In genomic region chr11:64206457-64207246, GRCh38 we compare ENCODE assay signal across 8 cellular contexts. TPM values are rescaled to one million over a fixed set of nuclear protein-coding genes. Genes with fewer than 3 reads are reported as not detected.
A peak's percentile ranks its signal among the peaks of the same experiment; 100 is the strongest.
DNase-seq lines count a peak whose midpoint lies in the region; ATAC-seq, FAIRE-seq and TF ChIP-seq lines count a peak whose summit lies in the region.

TSS of gene FERMT3 (plus strand) at chr11:64206721. CDS start at chr11:64207365, 644 bp downstream.

- no peak within 1 kb of the TSS for H3K23ac ChIP-seq in H1 (ENCODE audit: insufficient read length)

- H3K18ac ChIP-seq in H1 (ENCODE audit: extremely low read depth, low read length), result no peak within 1 kb of the TSS

- no peak for TF ChIP-seq EP300 in H1 (IDR thresholded peaks at IDR 0.05; ENCODE audit: borderline replicate concordance in 1 of 2, low read depth in 2 of 2, low read length in 2 of 2)
- no peak for TF ChIP-seq EP300 in ovary (IDR thresholded peaks at IDR 0.05)

- no peaks in the 10 kb centered on the region for H3K23me2 ChIP-seq in H1 (ENCODE audit: low read depth, low read length)

- H4K5ac ChIP-seq in H1 (ENCODE audit: insufficient read length, low read depth, low read length), result no peak within 1 kb of the TSS

- intact Hi-C loops in ovary (cut with DNase I) (loop anchor here in 2 of 4 donors (10.0 kb wide), 1 partner anchor 58 kb away; no protein-coding TSS in a partner anchor), aorta (cut with DNase I) (no loop called here)

- H3K14ac ChIP-seq in H1 (ENCODE audit: insufficient read length), result no peak within 1 kb of the TSS

- H4K8ac ChIP-seq in H1 (ENCODE audit: extremely low read depth, insufficient read depth, low read length), result peak within 1 kb of the TSS; percentile 76

- H3K56ac ChIP-seq in H1 (replicated peaks; ENCODE audit: insufficient read length, low read depth, low read length), result no peak within 1 kb of the TSS

- CTCF ChIA-PET in activated CD4-positive, alpha-beta T cell treated with anti-CD3 and anti-CD28 coated beads, Interleukin-2, amount 10 ng/mL, durations not matched to agents 7 days and 5 days (lab: Charles Lee), result interaction anchor here (0.5 to 10.1 kb wide), 19 partner anchors 9 to 1651 kb away, joined by 3 to 141 read pairs (median 5); partner anchors contain the start of genes DNAJC4, ESRRA, MACROD1 and NUDT22
- CTCF ChIA-PET in H1 (lab: Charles Lee; ENCODE audit: partially characterized antibody), result interaction anchor here (0.7 to 7.4 kb wide), 24 partner anchors 9 to 272 kb away, joined by 3 to 68 read pairs (median 5); partner anchors contain the start of genes CCDC88B, DNAJC4, NUDT22 and PLCB3

- peak within 1 kb of the TSS; percentile 16 for H2BK5ac ChIP-seq in H1 (ENCODE audit: low read depth, low read length)

- peak; percentile 27 for ATAC-seq in aorta (ENCODE audit: low FRiP score)
- no peak for ATAC-seq in HG02938 (IDR thresholded peaks at IDR 0.05; ENCODE audit: unreplicated experiment)

- H2AFZ ChIP-seq in H1 (ENCODE audit: low read length), result no peak within 1 kb of the TSS

- TF ChIP-seq CTCF in H1 (IDR thresholded peaks at IDR 0.05; ENCODE audit: control extremely low read depth in 1 of 3, insufficient read depth in 1 of 3, low read depth in 1 of 3, low read length in 3 of 3) (no peak), ovary (IDR thresholded peaks at IDR 0.05) (no peak)

- H3K27me3 ChIP-seq in HUES6 (ENCODE audit: control insufficient read depth, insufficient read depth, low read length), result no peaks in the 10 kb centered on the region
- no peaks in the 10 kb centered on the region; a peak in 1 of 7 replicates for H3K27me3 ChIP-seq in H1 (replicated peaks in 1 of 4; ENCODE audit: control insufficient read depth in 3 of 4, extremely low read depth in 1 of 4, insufficient read depth in 3 of 4, low read length in 3 of 4)
- no peaks in the 10 kb centered on the region for H3K27me3 ChIP-seq in ovary
- H3K27me3 ChIP-seq in aorta (ENCODE audit: control insufficient read depth in 1 of 2, insufficient read depth in 2 of 2, low read length in 1 of 2), result no peaks in the 10 kb centered on the region

- H3K4me1 ChIP-seq in HUES6 (ENCODE audit: control insufficient read depth, insufficient read depth, low read length), result peaks cover 8% of the 10 kb centered on the region; the same call in 1 of the 2 replicates
- H3K4me1 ChIP-seq in H1 (replicated peaks in 1 of 4; ENCODE audit: control insufficient read depth in 3 of 4, insufficient read depth in 4 of 4, low read length in 3 of 4), result peaks cover 0 to 5% (median 0%) of the 10 kb centered on the region in 4 experiments; a peak in 3 of 7 replicates
- peaks cover 10% of the 10 kb centered on the region for H3K4me1 ChIP-seq in ovary (ENCODE audit: insufficient read depth)
- no peaks in the 10 kb centered on the region for H3K4me1 ChIP-seq in aorta (ENCODE audit: control insufficient read depth in 1 of 2, insufficient read depth in 2 of 2, low read length in 2 of 2)

- POLR2A ChIA-PET in activated CD4-positive, alpha-beta T cell treated with anti-CD3 and anti-CD28 coated beads, Interleukin-2, amount 10 ng/mL, durations not matched to agents 7 days and 5 days (lab: Charles Lee), result interaction anchor here (0.9 to 1.2 kb wide), 3 partner anchors 18 to 111 kb away, joined by 3 to 8 read pairs (median 7); partner anchors contain the start of genes PRDX5 and TRMT112
- POLR2A ChIA-PET in H1 (lab: Charles Lee; ENCODE audit: partially characterized antibody), result interaction anchor here (0.6 to 18.4 kb wide), 20 partner anchors 10 to 443 kb away, joined by 3 to 253 read pairs (median 4); partner anchors contain the start of genes ESRRA, GPR137, NUDT22 and PLCB3

- H2BK15ac ChIP-seq in H1 (ENCODE audit: low read length), result no peak within 1 kb of the TSS

- no peak within 1 kb of the TSS for H2AK5ac ChIP-seq in H1 (ENCODE audit: low read depth, low read length)

- no peak within 1 kb of the TSS for H2BK120ac ChIP-seq in H1 (replicated peaks; ENCODE audit: low read depth, low read length)

- H3K79me1 ChIP-seq in H1 (ENCODE audit: low read depth, low read length), result no peaks in the 10 kb centered on the region

- no peak for FAIRE-seq in H1 (lab: Jason Lieb, UNC)

- no peaks in the 10 kb centered on the region for H3K9me3 ChIP-seq in HUES6 (ENCODE audit: control insufficient read depth, insufficient read depth, low read depth, low read length)
- no peaks in the 10 kb centered on the region for H3K9me3 ChIP-seq in H1 (ENCODE audit: insufficient read depth in 2 of 2, low read depth in 1 of 2, low read length in 1 of 2)
- no peaks in the 10 kb centered on the region for H3K9me3 ChIP-seq in ovary
- no peaks in the 10 kb centered on the region for H3K9me3 ChIP-seq in aorta (ENCODE audit: control insufficient read depth, low read length)

- no peak within 1 kb of the TSS for H4K91ac ChIP-seq in H1 (replicated peaks; ENCODE audit: insufficient read length, low read length)

- H3K4ac ChIP-seq in H1 (replicated peaks; ENCODE audit: insufficient read length, low read depth, low read length), result no peak within 1 kb of the TSS

- H2BK20ac ChIP-seq in H1 (ENCODE audit: low read length), result no peak within 1 kb of the TSS

- peaks cover 53% of the 10 kb centered on the region for H3K4me1 Mint-ChIP-seq in activated CD4-positive, alpha-beta T cell treated with anti-CD3 and anti-CD28 coated beads, Interleukin-2, amount 10 ng/mL, durations not matched to agents 7 days and 5 days

- H3K27me3 Mint-ChIP-seq in activated CD4-positive, alpha-beta T cell treated with anti-CD3 and anti-CD28 coated beads, Interleukin-2, amount 10 ng/mL, durations not matched to agents 7 days and 5 days, result no peaks in the 10 kb centered on the region

- no peak within 1 kb of the TSS; the same call in none of the 2 replicates for H3K27ac ChIP-seq in HUES6 (ENCODE audit: low read depth, low read length)
- peak within 1 kb of the TSS; percentile 29; the same call in 1 of the 2 replicates for H3K27ac ChIP-seq in H1 (ENCODE audit: low read depth, low read length)
- no peak within 1 kb of the TSS for H3K27ac ChIP-seq in ovary
- H3K27ac ChIP-seq in aorta (ENCODE audit: low read depth in 1 of 2, low read length in 2 of 2), result peak within 1 kb of the TSS in 1 of 2 donors; percentile 3

- H3K4me2 ChIP-seq in H1 (ENCODE audit: insufficient read depth in 1 of 2, low read depth in 2 of 2, low read length in 2 of 2), result no peak within 1 kb of the TSS

- peak; percentile 87 for DNase-seq in GDM1 (lab: John Stamatoyannopoulos, UW)
- peak; percentile 86 for DNase-seq in activated CD4-positive, alpha-beta T cell treated with anti-CD3 and anti-CD28 coated beads, Interleukin-2, amount 10 ng/mL, durations not matched to agents 7 days and 5 days
- no peak for DNase-seq in H1 (ENCODE audit: low read depth in 1 of 2, low spot score in 2 of 2)
- DNase-seq in ovary, result peak in 1 of 5 donors; percentile 54
- DNase-seq in aorta, result peak in 1 of 2 donors; percentile 88
- DNase-seq in NCI-H345 (lab: John Stamatoyannopoulos, UW), result no peak

- 92% methylated on average over 25 of the region's 26 CpGs; no CpG with 5 or more reads in 1 of the 2 experiments for whole genome bisulfite sequencing in H1 (ENCODE audit: extremely low coverage in 1 of 2, insufficient coverage in 1 of 2, insufficient read length in 1 of 2, insufficient replicate concordance in 2 of 2, low coverage in 1 of 2, low lambda C conversion rate in 2 of 2, missing lambda C conversion rate in 1 of 2), 2 experiments
- 79 to 91% (median 79%) methylated on average over 24 to 26 of the region's 26 CpGs for WGBS in ovary, 3 donors
- 71 to 76% methylated on average over 25 to 26 of the region's 26 CpGs for WGBS in aorta, 2 donors

- no peak for TF ChIP-seq RAD21 in H1 (IDR thresholded peaks at IDR 0.05 in 1 of 2, conservative IDR thresholded peaks at IDR 0.05 in 1 of 2; ENCODE audit: low read depth in 2 of 2, low read length in 2 of 2)

- no peaks in the 10 kb centered on the region for H3K79me2 ChIP-seq in H1 (ENCODE audit: control insufficient read depth in 1 of 2, insufficient read depth in 2 of 2, low read length in 2 of 2)

- no peak within 1 kb of the TSS for H2BK12ac ChIP-seq in H1 (ENCODE audit: low read depth, low read length)

- H3K9ac ChIP-seq in HUES6 (ENCODE audit: low read length) (peak within 1 kb of the TSS; percentile 46), H1 (replicated peaks in 1 of 4; ENCODE audit: extremely low read depth in 1 of 4, low read depth in 3 of 4, low read length in 3 of 4) (no peak within 1 kb of the TSS; a peak in 1 of 7 replicates)

- peaks cover 64% of the 10 kb centered on the region for H3K36me3 Mint-ChIP-seq in activated CD4-positive, alpha-beta T cell treated with anti-CD3 and anti-CD28 coated beads, Interleukin-2, amount 10 ng/mL, durations not matched to agents 7 days and 5 days (ENCODE audit: low read depth)

- no peak for TF ChIP-seq POLR2A in H1 (IDR thresholded peaks at IDR 0.05; ENCODE audit: control extremely low read depth in 1 of 2, low read depth in 2 of 2, low read length in 2 of 2)
- no peak for TF ChIP-seq POLR2A in ovary (IDR thresholded peaks at IDR 0.05)

- peaks cover 5 to 14% of the 10 kb centered on the region in 2 experiments for H4K20me1 ChIP-seq in H1 (replicated peaks in 1 of 2; ENCODE audit: control insufficient read depth in 1 of 2, insufficient read depth in 2 of 2, low read length in 2 of 2)

- H3K27ac Mint-ChIP-seq in activated CD4-positive, alpha-beta T cell treated with anti-CD3 and anti-CD28 coated beads, Interleukin-2, amount 10 ng/mL, durations not matched to agents 7 days and 5 days, result peak within 1 kb of the TSS; percentile 94

- H3K9me3 Mint-ChIP-seq in activated CD4-positive, alpha-beta T cell treated with anti-CD3 and anti-CD28 coated beads, Interleukin-2, amount 10 ng/mL, durations not matched to agents 7 days and 5 days, result no peaks in the 10 kb centered on the region

- H3K4me3 ChIP-seq in HUES6 (ENCODE audit: low read depth, low read length) (no peak within 1 kb of the TSS), H1 (ENCODE audit: extremely low read depth in 1 of 4, insufficient read depth in 2 of 4, low read depth in 3 of 4, low read length in 4 of 4) (no peak within 1 kb of the TSS), ovary (peak within 1 kb of the TSS; percentile 13), aorta (ENCODE audit: low read length in 2 of 2) (no peak within 1 kb of the TSS)

- H3K36me3 ChIP-seq in HUES6 (ENCODE audit: control insufficient read depth, insufficient read depth, low read length) (peaks cover 78% of the 10 kb centered on the region), H1 (ENCODE audit: control insufficient read depth in 2 of 4, insufficient read depth in 4 of 4, low read length in 3 of 4) (peaks cover 27 to 46% (median 36%) of the 10 kb centered on the region in 4 experiments), ovary (no peaks in the 10 kb centered on the region), aorta (ENCODE audit: control insufficient read depth in 1 of 2, insufficient read depth in 2 of 2, low read length in 1 of 2) (peaks cover 0 to 7% of the 10 kb centered on the region in 2 donors)

- H3K4me3 Mint-ChIP-seq in activated CD4-positive, alpha-beta T cell treated with anti-CD3 and anti-CD28 coated beads, Interleukin-2, amount 10 ng/mL, durations not matched to agents 7 days and 5 days, result peak within 1 kb of the TSS; percentile 89

RNA-seq across cellular contexts. Expression of gene FERMT3, which starts in this region (rescaled TPM):
- 100 to 1,000 TPM; 190 to 207 TPM for total RNA-seq in activated CD4-positive, alpha-beta T cell treated with anti-CD3 and anti-CD28 coated beads, Interleukin-2, amount 10 ng/mL, durations not matched to agents 7 days and 5 days
- total RNA-seq in H1 (2021; fragmentation: NEBNext Ultra II Directional; extraction: Animal tissue kit (Norgen Biotek cat#: 25700)), result 1.4 and 2.7 TPM in 2 replicates
- polyA plus RNA-seq in H1 (2011; rRNA removed), result 3.7 and 5.9 TPM in 2 replicates
- polyA plus RNA-seq in H1 (2011; cell fraction: cytosol; rRNA removed), result 4.0 TPM
- 20.1 TPM for polyA plus RNA-seq in H1 (2011; cell fraction: nucleus; rRNA removed)
- 2.2 to 6.1 TPM (median 3.2 TPM) in 4 replicates for polyA plus RNA-seq in H1 (2012, experiment 1 of 2)
- polyA plus RNA-seq in H1 (2012, experiment 2 of 2), result 3.0 TPM
- 1.1 TPM for polyA plus RNA-seq in H1 (2013, experiment 1 of 2)
- 1.0 TPM for polyA plus RNA-seq in H1 (2013, experiment 2 of 2)
- polyA minus RNA-seq in H1 (2011; rRNA and poly(A)+ RNA removed), result 0.32 and 2.0 TPM in 2 replicates
- polyA minus RNA-seq in H1 (2011; cell fraction: cytosol; rRNA and poly(A)+ RNA removed), result 0.88 TPM
- 5.9 TPM for polyA minus RNA-seq in H1 (2011; cell fraction: nucleus; rRNA and poly(A)+ RNA removed)
- 10 to 100 TPM in 2 of 7 donors, 1 to 10 TPM in 5; 3.7 to 19.7 (median 7.5) TPM for total RNA-seq in ovary
- polyA plus RNA-seq in ovary, result 1 to 10 TPM; 2.2 to 6.4 TPM
- 10 to 100 TPM; 35.6 to 42.6 TPM for total RNA-seq in aorta
- polyA plus RNA-seq in aorta, result 10 to 100 TPM; 22.2 to 38.1 TPM

Comparison
In these comparisons a context has a peak if more than half of its experiments do, and no peak if none do; other contexts are left out.
1. RNA of gene FERMT3 (total RNA-seq): 190 to 207 TPM in activated CD4-positive, alpha-beta T cell treated with anti-CD3 and anti-CD28 coated beads, Interleukin-2, amount 10 ng/mL, durations not matched to agents 7 days and 5 days; 35.6 to 42.6 TPM in aorta, 3.7 to 19.7 TPM in ovary and 1.4 to 2.7 TPM in H1; every median in the first group is over 4 times any median in the second.
2. DNase-seq: peak in GDM1 (single experiment) and activated CD4-positive, alpha-beta T cell treated with anti-CD3 and anti-CD28 coated beads, Interleukin-2, amount 10 ng/mL, durations not matched to agents 7 days and 5 days (single experiment); none in H1 (0 of 2) and NCI-H345 (single experiment).